Comparison of ENCODE assay signal across 8 cellular contexts in genomic region chr13:31909889-31910551, GRCh38.
DNase-seq lines count a peak whose midpoint lies in the region; ATAC-seq, FAIRE-seq and TF ChIP-seq lines count a peak whose summit lies in the region.

No MANE protein-coding gene starts in this region.

- DNase-seq in NCI-H1105 (lab: John Stamatoyannopoulos, UW): peak; percentile 19
- peak; percentile 15 for DNase-seq in T follicular helper cell (ENCODE audit: low read depth)
- DNase-seq in bronchial epithelial cell (ENCODE audit: low read depth): peak; percentile 59
- DNase-seq in kidney glomerular epithelial cell (lab: John Stamatoyannopoulos, UW): peak; percentile 53
- peak in 2 of 3 experiments; percentile 5 to 27 for DNase-seq in stimulated activated CD4-positive, alpha-beta T cell treated with anti-CD3 and anti-CD28 coated beads, TNF-alpha, amount 100 ng/mL, for 4 hours (ENCODE audit: low read depth in 3 of 3)

- no peak overlapping the region for H3K4me3 ChIP-seq in bronchial epithelial cell (ENCODE audit: low read depth, low read length)

- H3K36me3 ChIP-seq in bronchial epithelial cell (ENCODE audit: control insufficient read depth, insufficient read depth, low read length): no peaks in the 10 kb centered on the region

- no peaks in the 10 kb centered on the region for H3K27me3 ChIP-seq in bronchial epithelial cell (ENCODE audit: control insufficient read depth, insufficient read depth, low read length)

- TF ChIP-seq CTCF in GM12874 (IDR thresholded peaks at IDR 0.05; ENCODE audit: insufficient read depth, low read depth, low read length) (peak; percentile 71), bronchial epithelial cell (IDR thresholded peaks at IDR 0.05; ENCODE audit: insufficient read depth, low read length, severe bottlenecking) (peak; percentile 71)

- no peak for ATAC-seq in GM18505 (IDR thresholded peaks at IDR 0.05; ENCODE audit: unreplicated experiment)

- peak; percentile 95 for FAIRE-seq in A204.1 (lab: Jason Lieb, UNC)
- no peak for FAIRE-seq in bronchial epithelial cell (lab: Jason Lieb, UNC)

- TF ChIP-seq POLR2A in GM18505 (IDR thresholded peaks at IDR 0.05; ENCODE audit: borderline replicate concordance, extremely low read depth, insufficient read depth, insufficient read length): no peak
